ENCODE assay signal across 2 cellular contexts in the genomic region with DNA sequence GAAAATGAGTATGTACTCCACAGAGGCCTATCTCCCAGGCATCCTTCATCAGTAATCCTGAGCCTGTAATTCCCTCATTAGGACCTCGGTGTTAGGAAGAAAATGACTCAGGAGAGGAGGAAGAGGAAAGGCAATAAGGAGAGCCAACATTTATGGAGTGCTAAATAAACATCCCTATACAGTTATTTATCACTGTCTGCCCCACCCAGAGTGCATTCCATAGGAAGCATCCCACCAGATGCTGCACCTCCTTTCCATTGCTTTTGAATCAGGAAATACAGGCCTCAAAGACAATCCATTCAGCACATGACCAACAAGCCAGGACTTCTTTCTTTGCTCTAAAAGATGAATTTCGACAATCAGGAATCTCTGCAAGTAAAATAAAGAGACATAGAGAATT.
TF ChIP-seq lines count a peak whose summit lies in the region.

No MANE protein-coding gene starts in this region.

TF ChIP-seq in IMR-90, 13 proteins besides CTCF, POLR2A, EP300 and RAD21:
- no peak for TF ChIP-seq CHD1 (IDR thresholded peaks at IDR 0.05; ENCODE audit: low read depth, low read length)
- TF ChIP-seq RCOR1 (IDR thresholded peaks at IDR 0.05; ENCODE audit: insufficient replicate concordance, low read length) = no peak
- no peak for TF ChIP-seq BHLHE40 (IDR thresholded peaks at IDR 0.05; ENCODE audit: low read depth, low read length)
- TF ChIP-seq MAZ (IDR thresholded peaks at IDR 0.05; ENCODE audit: borderline replicate concordance, low read depth, low read length) = no peak
- TF ChIP-seq MAFK (IDR thresholded peaks at IDR 0.05; ENCODE audit: low read depth, low read length) = no peak
- no peak for TF ChIP-seq RFX5 (IDR thresholded peaks at IDR 0.05; ENCODE audit: low read depth, low read length)
- TF ChIP-seq NFE2L2 (IDR thresholded peaks at IDR 0.05; ENCODE audit: low read depth, low read length) = no peak
- no peak for TF ChIP-seq SMC3 (IDR thresholded peaks at IDR 0.05; ENCODE audit: low read depth, low read length)
- TF ChIP-seq CEBPB (IDR thresholded peaks at IDR 0.05; ENCODE audit: low read depth, low read length) = no peak
- TF ChIP-seq FOS (IDR thresholded peaks at IDR 0.05; ENCODE audit: low read depth, low read length) = no peak
- no peak for TF ChIP-seq MXI1 (IDR thresholded peaks at IDR 0.05; ENCODE audit: borderline replicate concordance, low read depth, low read length)
- TF ChIP-seq, protein P1, sequence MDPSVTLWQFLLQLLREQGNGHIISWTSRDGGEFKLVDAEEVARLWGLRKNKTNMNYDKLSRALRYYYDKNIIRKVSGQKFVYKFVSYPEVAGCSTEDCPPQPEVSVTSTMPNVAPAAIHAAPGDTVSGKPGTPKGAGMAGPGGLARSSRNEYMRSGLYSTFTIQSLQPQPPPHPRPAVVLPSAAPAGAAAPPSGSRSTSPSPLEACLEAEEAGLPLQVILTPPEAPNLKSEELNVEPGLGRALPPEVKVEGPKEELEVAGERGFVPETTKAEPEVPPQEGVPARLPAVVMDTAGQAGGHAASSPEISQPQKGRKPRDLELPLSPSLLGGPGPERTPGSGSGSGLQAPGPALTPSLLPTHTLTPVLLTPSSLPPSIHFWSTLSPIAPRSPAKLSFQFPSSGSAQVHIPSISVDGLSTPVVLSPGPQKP (IDR thresholded peaks at IDR 0.05; ENCODE audit: borderline replicate concordance, low read depth, low read length) = no peak
- TF ChIP-seq, protein P2, sequence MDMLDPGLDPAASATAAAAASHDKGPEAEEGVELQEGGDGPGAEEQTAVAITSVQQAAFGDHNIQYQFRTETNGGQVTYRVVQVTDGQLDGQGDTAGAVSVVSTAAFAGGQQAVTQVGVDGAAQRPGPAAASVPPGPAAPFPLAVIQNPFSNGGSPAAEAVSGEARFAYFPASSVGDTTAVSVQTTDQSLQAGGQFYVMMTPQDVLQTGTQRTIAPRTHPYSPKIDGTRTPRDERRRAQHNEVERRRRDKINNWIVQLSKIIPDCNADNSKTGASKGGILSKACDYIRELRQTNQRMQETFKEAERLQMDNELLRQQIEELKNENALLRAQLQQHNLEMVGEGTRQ (IDR thresholded peaks at IDR 0.05; ENCODE audit: low read depth, low read length) = no peak
TF ChIP-seq in IMR-90: peak in this region for 0.

TF ChIP-seq in endothelial cell of umbilical vein, 7 proteins besides CTCF, POLR2A, EP300 and RAD21:
- TF ChIP-seq MAX (IDR thresholded peaks at IDR 0.05; ENCODE audit: insufficient read depth, insufficient read length) = no peak
- TF ChIP-seq GATA2 (IDR thresholded peaks at IDR 0.05; ENCODE audit: insufficient read depth, insufficient read length, low read depth, low read length) = no peak
- no peak for TF ChIP-seq MYC (IDR thresholded peaks at IDR 0.05; ENCODE audit: low read depth, low read length)
- no peak for TF ChIP-seq JUN (IDR thresholded peaks at IDR 0.05; ENCODE audit: borderline replicate concordance, insufficient read depth, insufficient read length, low read depth)
- TF ChIP-seq POLR2AphosphoS5 (IDR thresholded peaks at IDR 0.05; ENCODE audit: insufficient read depth, low read depth, low read length) = no peak
- no peak for TF ChIP-seq FOS (IDR thresholded peaks at IDR 0.05; ENCODE audit: borderline replicate concordance, insufficient read depth, low read length)
- no peak for TF ChIP-seq EZH2 (IDR thresholded peaks at IDR 0.05; ENCODE audit: borderline replicate concordance, low read depth, low read length, severe bottlenecking)
